ENCODE assay signal across 17 cellular contexts in the genomic region with DNA sequence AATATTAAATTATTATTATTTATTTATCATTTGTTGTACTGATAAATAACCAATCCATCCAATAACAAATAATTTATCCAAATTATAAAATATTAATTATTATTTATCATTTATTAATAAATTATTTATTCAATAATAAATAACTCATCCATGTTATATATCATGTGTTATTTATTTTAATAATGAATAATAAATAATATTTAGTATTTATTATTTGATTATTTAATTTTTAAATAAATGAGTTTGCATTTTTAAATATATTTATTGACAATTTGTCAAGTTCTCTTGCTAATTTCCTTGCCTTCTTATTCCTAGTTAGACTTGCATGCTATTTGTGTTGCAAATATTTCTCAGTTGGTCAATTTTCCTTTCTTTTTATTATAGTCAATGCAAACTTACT.
A peak's percentile ranks its signal among the peaks of the same experiment; 100 is the strongest.
DNase-seq lines count a peak whose midpoint lies in the region; ATAC-seq, FAIRE-seq and TF ChIP-seq lines count a peak whose summit lies in the region.
"Had no signal": no experiment of that assay in that cellular context is flagged by ENCODE, and none has a peak within 500 bp of the region (broad histone marks: within the 10 kb centered on the region; RNA-seq: fewer than 3 reads in every experiment).

No MANE protein-coding gene starts in this region.

- ATAC-seq in WTC11 (no peak), HG02588 (IDR thresholded peaks at IDR 0.05; ENCODE audit: unreplicated experiment) (no peak)
- ATAC-seq: CD8-positive, alpha-beta T cell had no signal

- H3K9me3 Mint-ChIP-seq in WTC11: peaks cover 9% of the 10 kb centered on the region; the same call in 1 of the 2 replicates

- no peaks in the 10 kb centered on the region for H3K36me3 Mint-ChIP-seq in WTC11
- H3K36me3 Mint-ChIP-seq: CD8-positive, alpha-beta T cell had no signal

- H3K4me3 Mint-ChIP-seq in WTC11: no peak overlapping the region
- H3K4me3 Mint-ChIP-seq: B cell; CD8-positive, alpha-beta T cell had no signal

- no peaks in the 10 kb centered on the region for H3K27me3 Mint-ChIP-seq in WTC11 (ENCODE audit: low read depth)
- H3K27me3 Mint-ChIP-seq: B cell had no signal

- CTCF ChIA-PET in WTC11 (lab: Charles Lee): no interaction called here

- POLR2A ChIA-PET in WTC11 (lab: Charles Lee): no interaction called here

- peak; percentile 96 for FAIRE-seq in G401.6 (lab: Jason Lieb, UNC)
- FAIRE-seq in islet of Langerhans (lab: Jason Lieb, UNC): peak; percentile 47
- FAIRE-seq: GM12878, GM18507, H54 had no signal

- peaks cover 36% of the 10 kb centered on the region for H3K4me1 Mint-ChIP-seq in WTC11
- H3K4me1 Mint-ChIP-seq: B cell had no signal

- TF ChIP-seq CTCF in WTC11 (IDR thresholded peaks at IDR 0.05): no peak

- DNase-seq in WTC11 (ENCODE audit: low spot score): no peak
- no peak for DNase-seq in NK-92 treated with Interleukin-12 subunit alpha and Interleukin-12 subunit beta, amount 100 ng/mL, for 24 hours (lab: John Stamatoyannopoulos, UW)
- DNase-seq in activated CD4-positive, alpha-beta T cell treated with anti-CD3 and anti-CD28 coated beads for 48 hours: no peak
- no peak for DNase-seq in effector CD4-positive, alpha-beta T cell
- DNase-seq: 8988T; Calu3; CD8-positive, alpha-beta T cell; DMS79 treated with DMSO at 0.1 percent for 48 hours; GM23248; HCEC 1CT had no signal

- no peak overlapping the region for H3K27ac Mint-ChIP-seq in WTC11
- H3K27ac Mint-ChIP-seq: B cell; CD8-positive, alpha-beta T cell had no signal

TF ChIP-seq in WTC11, 78 proteins besides CTCF, POLR2A, EP300 and RAD21:
- TF ChIP-seq HMGA2 (CRISPR knock-in tag; IDR thresholded peaks at IDR 0.05): peak; percentile 94
- TF ChIP-seq FOXP1 (CRISPR knock-in tag; IDR thresholded peaks at IDR 0.05; ENCODE audit: borderline replicate concordance): no peak
